In the genomic region with DNA sequence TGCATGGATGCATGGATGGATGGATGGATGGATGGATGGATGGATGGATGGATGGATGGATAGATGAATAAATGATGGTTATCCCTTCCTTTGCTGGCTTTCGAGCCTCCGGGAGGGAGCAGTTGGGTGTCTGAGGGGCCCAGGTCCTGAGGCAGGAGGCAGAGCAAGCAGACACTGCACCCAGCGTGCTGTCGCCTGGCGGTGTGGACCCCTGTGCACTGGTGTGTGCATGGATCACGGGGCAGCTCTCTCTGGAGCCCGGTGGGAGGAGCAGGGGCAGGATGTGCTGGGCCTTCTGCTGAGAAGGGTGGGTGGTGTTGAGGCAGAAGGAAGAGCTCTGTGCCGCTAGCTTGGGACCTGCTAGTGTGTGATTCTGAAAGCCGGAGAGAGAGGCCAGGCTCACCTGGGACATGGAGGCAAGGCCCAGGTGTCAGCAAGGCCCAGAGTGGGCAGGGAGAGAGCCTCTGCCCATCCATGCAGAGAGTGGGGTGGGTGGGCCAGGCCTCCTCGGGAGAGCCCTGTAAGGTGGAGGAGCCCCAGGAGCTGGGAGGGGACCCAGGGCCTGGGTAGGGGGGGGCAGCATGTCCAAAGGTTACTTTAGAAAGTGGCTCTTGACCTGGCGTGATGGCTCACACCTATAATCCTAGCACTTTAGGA, we compare ENCODE assay signal across 17 cellular contexts.
"Had no signal": no experiment of that assay in that cellular context is flagged by ENCODE, and none has a peak within 500 bp of the region (broad histone marks: within the 10 kb centered on the region; RNA-seq: fewer than 3 reads in every experiment).

No MANE protein-coding gene starts in this region.

- H3K4me1 ChIP-seq: gastrocnemius medialis, tibial nerve had no signal

- H3K36me3 ChIP-seq: brain microvascular endothelial cell, gastrocnemius medialis, right atrium auricular region, tibial nerve had no signal

- H3K4me2 ChIP-seq: hepatocyte had no signal

- H3K27ac ChIP-seq: brain microvascular endothelial cell, gastrocnemius medialis, hepatocyte, right atrium auricular region, tibial nerve had no signal

- ATAC-seq: activated T-cell treated with anti-CD3 and anti-CD28 coated beads, Interleukin-2, amount 50 U/mL, for 4 hours; activated T-helper 17 cell treated with anti-CD3 and anti-CD28 coated beads, Interleukin-2, amount 50 U/mL, for 72 hours; effector memory CD8-positive, alpha-beta T cell; gastrocnemius medialis had no signal

- H3K9me3 ChIP-seq: gastrocnemius medialis, right atrium auricular region had no signal

- H3K4me3 ChIP-seq: gastrocnemius medialis, hepatocyte, lung, right atrium auricular region, tibial nerve had no signal

- DNase-seq: activated CD4-positive, alpha-beta T cell treated with anti-CD3 and anti-CD28 coated beads for 4 hours; activated CD4-positive, alpha-beta T cell treated with anti-CD3 and anti-CD28 coated beads, Interleukin-2, amount 50 U/mL, for 4 hours; activated naive CD4-positive, alpha-beta T cell; activated T-cell treated with anti-CD3 and anti-CD28 coated beads, Interleukin-2, amount 50 U/mL, for 4 hours; amniotic stem cell; brain microvascular endothelial cell; cortex of kidney; effector memory CD8-positive, alpha-beta T cell; erythroblast; gastrocnemius medialis; nucleus accumbens; stimulated activated naive CD4-positive, alpha-beta T cell had no signal

- H2AFZ ChIP-seq: hepatocyte had no signal

- H3K27me3 ChIP-seq: brain microvascular endothelial cell, gastrocnemius medialis, hepatocyte, right atrium auricular region, tibial nerve had no signal
